ENCODE assay signal across 12 cellular contexts in the genomic region with DNA sequence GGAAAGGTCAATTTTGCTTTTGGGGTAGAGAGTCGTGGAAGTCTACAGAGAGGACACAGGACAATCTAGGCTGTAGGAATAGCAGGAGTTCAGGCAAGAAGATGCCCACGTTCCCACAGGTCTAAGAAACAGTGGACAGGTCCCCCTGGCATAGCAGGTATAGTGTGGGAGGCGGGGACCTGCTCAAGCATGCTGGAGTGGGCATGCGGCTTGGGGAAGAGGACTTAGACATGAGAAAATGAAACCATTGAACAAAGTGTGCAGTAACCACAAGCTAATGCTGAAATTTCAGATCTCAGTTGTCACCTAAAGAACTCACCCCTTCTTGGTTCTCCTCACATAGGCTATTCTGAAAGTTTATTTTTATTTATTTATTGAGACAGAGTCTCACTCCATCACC.
A peak's percentile ranks its signal among the peaks of the same experiment; 100 is the strongest.
DNase-seq lines count a peak whose midpoint lies in the region; ATAC-seq and TF ChIP-seq lines count a peak whose summit lies in the region.
"Had no signal": no experiment of that assay in that cellular context is flagged by ENCODE, and none has a peak within 500 bp of the region (broad histone marks: within the 10 kb centered on the region; RNA-seq: fewer than 3 reads in every experiment).

No MANE protein-coding gene starts in this region.

- DNase-seq in MV-4-11 (lab: John Stamatoyannopoulos, UW) = peak; percentile 6
- no peak for DNase-seq in psoas muscle
- DNase-seq in foreskin melanocyte = no peak
- DNase-seq in testis = no peak
- DNase-seq in HEK293T (ENCODE audit: extremely low spot score) = no peak
- DNase-seq: cortex of kidney; stimulated activated naive B cell treated with anti-CD40 and anti-IgM and Interleukin-4, amounts not matched to agents 10 μg/mL and 1 μg/mL and 100 μg/mL, for 72 hours had no signal

- WGBS in psoas muscle, 3 donors = 89 to 94% (median 93%) methylated on average over 4 of the region's 4 CpGs
- 93 to 94% methylated on average over 4 of the region's 4 CpGs for WGBS in testis, 2 donors

- H3K4me1 ChIP-seq in psoas muscle = no peaks in the 10 kb centered on the region
- no peaks in the 10 kb centered on the region for H3K4me1 ChIP-seq in testis

- intact Hi-C loops in psoas muscle (cut with DNase I) (no loop called here), testis (cut with DNase I; ENCODE audit: low total_unique reads) (no loop called here)

- CTCF ChIA-PET in HEK293T (lab: Yijun Ruan, JAX) = no interaction called here

- H3K36me3 ChIP-seq in psoas muscle (ENCODE audit: insufficient read depth in 1 of 2, low read depth in 1 of 2) (no peaks in the 10 kb centered on the region), testis (ENCODE audit: low read depth, missing control alignments) (no peaks in the 10 kb centered on the region)
- H3K36me3 ChIP-seq: BLaER1, neutrophil had no signal

- TF ChIP-seq CTCF in psoas muscle (IDR thresholded peaks at IDR 0.05) = no peak
- TF ChIP-seq CTCF in testis (IDR thresholded peaks at IDR 0.05) = no peak

- TF ChIP-seq POLR2A in testis (IDR thresholded peaks at IDR 0.05) = no peak

- H3K9me3 ChIP-seq in psoas muscle (no peaks in the 10 kb centered on the region), testis (no peaks in the 10 kb centered on the region)
- H3K9me3 ChIP-seq: BLaER1, neutrophil had no signal

- H3K27ac ChIP-seq in psoas muscle (no peak overlapping the region), testis (no peak overlapping the region)
- H3K27ac ChIP-seq: BLaER1, neutrophil had no signal

- ATAC-seq in GM18508 (IDR thresholded peaks at IDR 0.05; ENCODE audit: insufficient read depth, unreplicated experiment) = peak; percentile 70
- ATAC-seq in GM21367 (IDR thresholded peaks at IDR 0.05; ENCODE audit: unreplicated experiment) = peak; percentile 90
- peak; percentile 61 for ATAC-seq in HG02981 (IDR thresholded peaks at IDR 0.05; ENCODE audit: unreplicated experiment)
- ATAC-seq in psoas muscle = no peak

- H3K27me3 ChIP-seq in psoas muscle (ENCODE audit: insufficient read depth in 3 of 3, low read length in 2 of 3) (no peaks in the 10 kb centered on the region), testis (no peaks in the 10 kb centered on the region)
- H3K27me3 ChIP-seq: BLaER1, neutrophil had no signal

- POLR2A ChIA-PET in HEK293T (lab: Yijun Ruan, JAX) = no interaction called here

- no peak overlapping the region for H3K4me3 ChIP-seq in psoas muscle
- H3K4me3 ChIP-seq in testis = no peak overlapping the region
- H3K4me3 ChIP-seq: BLaER1 had no signal

TF ChIP-seq in HEK293T, 16 proteins besides CTCF, POLR2A, EP300 and RAD21:
- TF ChIP-seq HDGF (IDR thresholded peaks at IDR 0.05; ENCODE audit: borderline replicate concordance) (no peak), ZNF384 (IDR thresholded peaks at IDR 0.05) (no peak), ELF4 (IDR thresholded peaks at IDR 0.05) (no peak), L3MBTL2 (conservative IDR thresholded peaks at IDR 0.05) (no peak), BHLHE40 (IDR thresholded peaks at IDR 0.05; ENCODE audit: borderline replicate concordance) (no peak)
TF ChIP-seq in HEK293T: peak in this region for 0.

Comparison
In these comparisons a context has a peak if more than half of its experiments do, and no peak if none do; other contexts are left out.
1. ATAC-seq: peak in GM18508 (single experiment), GM21367 (single experiment) and HG02981 (single experiment); none in psoas muscle (0 of 4).